Comparison of ENCODE assay signal across 1 cellular context in genomic region chr11:86172894-86173293, GRCh38.
TF ChIP-seq lines count a peak whose summit lies in the region.

No MANE protein-coding gene starts in this region.

TF ChIP-seq in K562, 482 proteins besides CTCF, POLR2A, EP300 and RAD21 (continued from another document and continues in another):
- no peak for TF ChIP-seq ZBTB40 (IDR thresholded peaks at IDR 0.05)
- no peak for TF ChIP-seq ZBTB40 (CRISPR knock-in tag; IDR thresholded peaks at IDR 0.05)
- no peak for TF ChIP-seq ATF1 (CRISPR knock-in tag; IDR thresholded peaks at IDR 0.05)
- no peak for TF ChIP-seq ATF1 (tag; IDR thresholded peaks at IDR 0.05)
- TF ChIP-seq PHB (CRISPR knock-in tag; IDR thresholded peaks at IDR 0.05) = no peak
- TF ChIP-seq CTBP1 (IDR thresholded peaks at IDR 0.05; ENCODE audit: borderline replicate concordance) = peak; percentile 42; the same call in 1 of the 2 replicates
- no peak for TF ChIP-seq SMARCB1 (IDR thresholded peaks at IDR 0.05; ENCODE audit: insufficient read length, low read depth)
- no peak for TF ChIP-seq PHB2 (IDR thresholded peaks at IDR 0.05; ENCODE audit: low read depth)
- TF ChIP-seq SMAD3 (CRISPR knock-in tag; conservative IDR thresholded peaks at IDR 0.05) = no peak
- TF ChIP-seq CBX2 (IDR thresholded peaks at IDR 0.05; ENCODE audit: insufficient read depth, low read length, poor library complexity, severe bottlenecking) = no peak
- TF ChIP-seq ZNF695 (CRISPR knock-in tag; IDR thresholded peaks at IDR 0.05) = no peak
- no peak for TF ChIP-seq NFYB (IDR thresholded peaks at IDR 0.05; ENCODE audit: extremely low read depth, insufficient read length)
- TF ChIP-seq NCOA1 (IDR thresholded peaks at IDR 0.05; ENCODE audit: low read depth) = no peak
- TF ChIP-seq ZFX (CRISPR knock-in tag; IDR thresholded peaks at IDR 0.05) = no peak
- no peak for TF ChIP-seq ZNF318 (IDR thresholded peaks at IDR 0.05; ENCODE audit: borderline replicate concordance in 1 of 2, low read depth in 1 of 2)
- no peak for TF ChIP-seq PHF20 (IDR thresholded peaks at IDR 0.05; ENCODE audit: partially characterized antibody)
- TF ChIP-seq ZBTB11 (CRISPR knock-in tag; IDR thresholded peaks at IDR 0.05) = no peak
- no peak for TF ChIP-seq FOXJ3 (CRISPR knock-in tag; IDR thresholded peaks at IDR 0.05)
- TF ChIP-seq SUPT5H (IDR thresholded peaks at IDR 0.05) = no peak
- no peak; the same call in 1 of the 2 replicates for TF ChIP-seq ZNF239 (CRISPR knock-in tag; IDR thresholded peaks at IDR 0.05)
- TF ChIP-seq VEZF1 (CRISPR knock-in tag; IDR thresholded peaks at IDR 0.05) = no peak; the same call in 1 of the 2 replicates
- peak; percentile 99 for TF ChIP-seq MAFK (IDR thresholded peaks at IDR 0.05; ENCODE audit: low read length)
- TF ChIP-seq ZNF212 (CRISPR knock-in tag; IDR thresholded peaks at IDR 0.05) = no peak
- no peak for TF ChIP-seq NBN (IDR thresholded peaks at IDR 0.05; ENCODE audit: low read depth)
- TF ChIP-seq CCNT2 (IDR thresholded peaks at IDR 0.05; ENCODE audit: borderline replicate concordance, extremely low read depth, insufficient read length, low read depth, low read length) = no peak
- TF ChIP-seq ZNF316 (IDR thresholded peaks at IDR 0.05) = peak; percentile 99
- TF ChIP-seq ZNF639 (CRISPR knock-in tag; conservative IDR thresholded peaks at IDR 0.05 in 1 of 2, IDR thresholded peaks at IDR 0.05 in 1 of 2) = no peak
- no peak for TF ChIP-seq GTF2E2 (tag; IDR thresholded peaks at IDR 0.05)
- TF ChIP-seq GABPB1 (CRISPR knock-in tag; IDR thresholded peaks at IDR 0.05) = no peak
- no peak for TF ChIP-seq MCM7 (IDR thresholded peaks at IDR 0.05)
- peak; percentile 6; the same call in 1 of the 2 replicates for TF ChIP-seq JUND (IDR thresholded peaks at IDR 0.05; ENCODE audit: borderline replicate concordance, low read depth, low read length)
- peak; percentile 42; the same call in 1 of the 3 replicates for TF ChIP-seq JUND (tag; IDR thresholded peaks at IDR 0.05; ENCODE audit: borderline replicate concordance, low read depth, low read length)
- TF ChIP-seq ELF2 (CRISPR knock-in tag; IDR thresholded peaks at IDR 0.05) = peak; percentile 54; the same call in 1 of the 2 replicates
- no peak for TF ChIP-seq NRF1 (conservative IDR thresholded peaks at IDR 0.05 in 1 of 2, IDR thresholded peaks at IDR 0.05 in 1 of 2)
- no peak for TF ChIP-seq BCL6 (CRISPR knock-in tag; IDR thresholded peaks at IDR 0.05)
- TF ChIP-seq SIN3B (IDR thresholded peaks at IDR 0.05; ENCODE audit: low read depth) = no peak
- TF ChIP-seq RBBP5 (IDR thresholded peaks at IDR 0.05; ENCODE audit: borderline replicate concordance, insufficient read depth, low read length, poor library complexity, severe bottlenecking) = no peak
- peak; percentile 79 for TF ChIP-seq SOX6 (IDR thresholded peaks at IDR 0.05)
- peak; percentile 52; the same call in 1 of the 2 replicates for TF ChIP-seq ZBTB17 (CRISPR knock-in tag; IDR thresholded peaks at IDR 0.05)
- no peak for TF ChIP-seq OTX1 (CRISPR knock-in tag; IDR thresholded peaks at IDR 0.05)
